In genomic region chr14:81453166-81453766, GRCh38 we compare ENCODE assay signal across 1 cellular context.
A peak's percentile ranks its signal among the peaks of the same experiment; 100 is the strongest.
TF ChIP-seq lines count a peak whose summit lies in the region.

No MANE protein-coding gene starts in this region.

TF ChIP-seq in HepG2, 621 proteins besides CTCF, POLR2A, EP300 and RAD21 (continued from another document):
- TF ChIP-seq SMC3 (IDR thresholded peaks at IDR 0.05; ENCODE audit: low read length) = peak; percentile 96
TF ChIP-seq in HepG2: peak in this region for 9.
